In the genomic region with DNA sequence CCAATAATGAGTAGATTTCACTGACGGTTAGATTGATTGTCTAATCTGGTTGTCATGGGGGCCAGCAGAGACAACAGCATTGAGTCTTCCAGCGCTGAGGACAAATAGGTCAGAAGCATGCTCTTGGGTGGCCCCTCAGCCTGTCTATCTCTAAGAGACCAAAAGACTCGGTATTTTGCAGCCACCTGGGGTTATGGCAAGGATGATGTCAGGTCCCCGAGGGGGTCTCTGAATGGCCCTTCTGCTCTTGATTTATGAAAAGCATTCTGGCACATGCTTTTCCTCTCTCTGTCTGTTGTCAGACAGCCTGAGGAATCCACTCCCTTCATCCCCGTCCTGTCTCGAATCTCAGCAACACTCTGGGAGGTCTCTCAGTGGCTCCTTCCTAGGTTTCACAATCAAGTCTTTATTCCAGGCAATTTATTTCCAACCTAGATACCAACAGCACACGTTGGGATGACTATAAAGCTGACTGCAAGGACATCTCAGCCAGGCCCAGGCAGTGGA, we compare ENCODE assay signal across 1 cellular context.
TF ChIP-seq lines count a peak whose summit lies in the region.

No MANE protein-coding gene starts in this region.

TF ChIP-seq in A549, 52 proteins besides CTCF, POLR2A, EP300 and RAD21 (continued from another document):
- TF ChIP-seq, protein P1, sequence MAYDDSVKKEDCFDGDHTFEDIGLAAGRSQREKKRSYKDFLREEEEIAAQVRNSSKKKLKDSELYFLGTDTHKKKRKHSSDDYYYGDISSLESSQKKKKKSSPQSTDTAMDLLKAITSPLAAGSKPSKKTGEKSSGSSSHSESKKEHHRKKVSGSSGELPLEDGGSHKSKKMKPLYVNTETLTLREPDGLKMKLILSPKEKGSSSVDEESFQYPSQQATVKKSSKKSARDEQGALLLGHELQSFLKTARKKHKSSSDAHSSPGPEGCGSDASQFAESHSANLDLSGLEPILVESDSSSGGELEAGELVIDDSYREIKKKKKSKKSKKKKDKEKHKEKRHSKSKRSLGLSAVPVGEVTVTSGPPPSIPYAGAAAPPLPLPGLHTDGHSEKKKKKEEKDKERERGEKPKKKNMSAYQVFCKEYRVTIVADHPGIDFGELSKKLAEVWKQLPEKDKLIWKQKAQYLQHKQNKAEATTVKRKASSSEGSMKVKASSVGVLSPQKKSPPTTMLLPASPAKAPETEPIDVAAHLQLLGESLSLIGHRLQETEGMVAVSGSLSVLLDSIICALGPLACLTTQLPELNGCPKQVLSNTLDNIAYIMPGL (CRISPR knock-in tag; IDR thresholded peaks at IDR 0.05; ENCODE audit: borderline replicate concordance) = no peak
